Comparison of ENCODE assay signal across 7 cellular contexts in the genomic region with DNA sequence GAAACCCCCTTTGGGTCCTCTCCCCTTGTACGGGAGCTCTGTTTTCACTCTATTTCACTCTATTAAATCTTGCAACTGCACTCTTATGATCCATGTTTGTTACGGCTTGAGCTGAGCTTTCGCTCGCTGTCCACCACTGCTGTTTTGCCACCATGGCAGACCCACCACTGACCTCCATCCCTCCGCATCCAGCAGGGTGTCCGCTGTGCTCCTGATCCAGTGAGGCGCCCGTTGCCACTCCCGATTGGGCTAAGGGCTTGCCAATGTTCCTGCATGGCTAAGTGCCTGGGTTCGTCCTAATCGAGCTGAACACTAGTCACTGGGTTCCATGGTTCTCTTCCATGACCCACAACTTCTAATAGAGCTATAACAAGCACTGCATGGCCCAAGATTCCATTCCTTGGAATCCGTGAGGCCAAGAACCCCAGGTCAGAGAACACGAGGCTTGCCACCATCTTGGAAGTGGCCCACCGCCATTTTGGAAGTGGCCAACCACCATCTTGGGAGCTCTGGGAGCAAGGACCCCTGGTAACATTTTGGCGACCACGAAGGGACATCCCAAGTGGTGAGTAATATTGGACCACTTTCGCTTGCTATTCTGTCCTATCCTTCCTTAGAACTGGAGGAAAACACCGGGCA.
DNase-seq lines count a peak whose midpoint lies in the region; ATAC-seq, FAIRE-seq and TF ChIP-seq lines count a peak whose summit lies in the region.
"Not testable (repeated sequence)": the region's sequence is repeated elsewhere in the genome, so short reads cannot be mapped to it uniquely, and the experiment has no call there.

No MANE protein-coding gene starts in this region.

- CTCF ChIA-PET in PC-9 (lab: Charles Lee); K562 (lab: Yijun Ruan, JAX; ENCODE audit: low intra/inter-chr PET ratio): not testable (repeated sequence)

- not testable (repeated sequence) for H3K36me3 ChIP-seq in BE2C; GM23338 (ENCODE audit: insufficient read depth); PC-9 (ENCODE audit: low read depth); K562 (ENCODE audit: control insufficient read depth, insufficient read depth, low read length); neural progenitor cell

- H3K36me3 Mint-ChIP-seq in GM23338 (ENCODE audit: low read depth); neural progenitor cell: not testable (repeated sequence)

- TF ChIP-seq EP300 in K562 (IDR thresholded peaks at IDR 0.05; ENCODE audit: low read length): not testable (repeated sequence)

- H3K27ac Mint-ChIP-seq in GM23338 (peak overlapping the region; percentile 74; the same call in 1 of the 2 replicates), neural progenitor cell (peak overlapping the region; percentile 69)

- not testable (repeated sequence) for H3K9me2 ChIP-seq in GM23338 (ENCODE audit: insufficient read depth); PC-9 (ENCODE audit: insufficient read depth)

- H3F3A ChIP-seq in GM23338 (replicated peaks; ENCODE audit: low read depth); PC-9 (ENCODE audit: insufficient read depth, low read depth); neural progenitor cell (ENCODE audit: low read depth): not testable (repeated sequence)

- BruUV-seq in PC-9 (replicated peaks; lab: Mats Ljungman, UMichigan); K562 (replicated peaks; lab: Mats Ljungman, UMichigan): not testable (repeated sequence)

- not testable (repeated sequence) for H3K4me1 ChIP-seq in BE2C; GM23338 (ENCODE audit: insufficient read depth); PC-9 (replicated peaks; ENCODE audit: insufficient read depth); K562 (replicated peaks in 1 of 2; ENCODE audit: control insufficient read depth in 2 of 2, insufficient read depth in 2 of 2, low read length in 2 of 2); neural progenitor cell

- not testable (repeated sequence) for H3K27me3 ChIP-seq in BE2C; GM23338 (ENCODE audit: insufficient read depth); PC-9 (ENCODE audit: insufficient read depth, low read depth); K562 (ENCODE audit: control insufficient read depth in 2 of 2, insufficient read depth in 2 of 2, low read length in 2 of 2); neural progenitor cell

- H3K9ac ChIP-seq in K562 (ENCODE audit: insufficient read depth in 1 of 2, low read depth in 2 of 2, low read length in 2 of 2): peak overlapping the region in 1 of 2 experiments; percentile 63; a peak in 2 of 4 replicates
- H3K9ac ChIP-seq in neural progenitor cell: not testable (repeated sequence)

- WGBS in K562 (ENCODE audit: insufficient coverage, low coverage, missing lambda C conversion rate): 7% methylated on average over 18 of the region's 18 CpGs

- intact Hi-C loops in PC-9 (cut with micrococcal nuclease; ENCODE audit: unreplicated experiment); K562 (cut with micrococcal nuclease): not testable (repeated sequence)

- not testable (repeated sequence) for H2AFZ ChIP-seq in GM23338; neural progenitor cell (replicated peaks)
- H2AFZ ChIP-seq in PC-9 (0 out of 2 replicates have a peak overlapping the region, but pooled peaks have one; percentile 13), K562 (ENCODE audit: low read depth, low read length) (peak overlapping the region; percentile 98)

- H3K4me1 Mint-ChIP-seq in GM23338, neural progenitor cell: not testable (repeated sequence)

- not testable (repeated sequence) for ATAC-seq in GM23338, K562

- TF ChIP-seq CTCF in BE2C (IDR thresholded peaks at IDR 0.05; ENCODE audit: low read depth, low read length); GM23338 (conservative IDR thresholded peaks at IDR 0.05; ENCODE audit: low read depth in 2 of 2); PC-9 (conservative IDR thresholded peaks at IDR 0.05); K562 (IDR thresholded peaks at IDR 0.05 in 2 of 3, conservative IDR thresholded peaks at IDR 0.05 in 1 of 3; ENCODE audit: insufficient read depth in 2 of 3, low read depth in 1 of 3, low read length in 3 of 3); neural progenitor cell (IDR thresholded peaks at IDR 0.05): not testable (repeated sequence)

- H3K4me3 ChIP-seq in BE2C (ENCODE audit: low read depth, low read length): peak overlapping the region; percentile 12; the same call in 1 of the 2 replicates
- not testable (repeated sequence) for H3K4me3 ChIP-seq in GM23338, PC-9, neural progenitor cell
- peak overlapping the region; percentile 28 for H3K4me3 ChIP-seq in K562

- POLR2A ChIA-PET in PC-9 (lab: Charles Lee; ENCODE audit: unreplicated experiment); K562 (lab: Yijun Ruan, JAX): not testable (repeated sequence)

- H3K9me3 ChIP-seq in BE2C; PC-9 (ENCODE audit: insufficient read depth, low read depth); K562 (replicated peaks; ENCODE audit: control insufficient read depth, insufficient read depth, low read depth, low read length); neural progenitor cell (ENCODE audit: low read depth): not testable (repeated sequence)

- TF ChIP-seq RAD21 in K562 (CRISPR knock-in tag; conservative IDR thresholded peaks at IDR 0.05 in 1 of 2, IDR thresholded peaks at IDR 0.05 in 1 of 2): not testable (repeated sequence)

- H3K4me3 Mint-ChIP-seq in GM23338, neural progenitor cell: not testable (repeated sequence)

- not testable (repeated sequence) for DNase-seq in BE2C; GM23338 (ENCODE audit: low spot score); PC-9; neural progenitor cell (ENCODE audit: low spot score)
- DNase-seq in NCI-H146 treated with DMSO at 0.1 percent for 48 hours (lab: John Stamatoyannopoulos, UW; ENCODE audit: unreplicated experiment) (peak; percentile 88), SK-MEL-5 (ENCODE audit: low read depth, low spot score) (peak; percentile 16), K562 (ENCODE audit: extremely low read depth in 1 of 4, low spot score in 3 of 4) (peak in 1 of 4 experiments; percentile 7)

- H3K79me2 ChIP-seq in GM23338 (replicated peaks; ENCODE audit: insufficient read depth); PC-9 (ENCODE audit: low read depth); K562 (ENCODE audit: control insufficient read depth, insufficient read depth, low read length); neural progenitor cell (ENCODE audit: low read depth): not testable (repeated sequence)

- not testable (repeated sequence) for H3K4me2 ChIP-seq in GM23338, PC-9, neural progenitor cell
- peak overlapping the region; percentile 69 for H3K4me2 ChIP-seq in K562 (ENCODE audit: insufficient read depth, low read length)

- not testable (repeated sequence) for H3K27ac ChIP-seq in GM23338 (ENCODE audit: low read depth); PC-9; neural progenitor cell
- H3K27ac ChIP-seq in K562 (ENCODE audit: extremely low read depth, low read depth, low read length): peak overlapping the region; percentile 68; the same call in 2 of the 3 replicates

- H4K20me1 ChIP-seq in GM23338 (replicated peaks; ENCODE audit: insufficient read depth); PC-9 (ENCODE audit: insufficient read depth); K562 (replicated peaks; ENCODE audit: control insufficient read depth, insufficient read depth, low read length); neural progenitor cell (ENCODE audit: low read depth): not testable (repeated sequence)

- not testable (repeated sequence) for TF ChIP-seq POLR2A in K562 (conservative IDR thresholded peaks at IDR 0.05)

- not testable (repeated sequence) for H3K27me3 Mint-ChIP-seq in GM23338 (ENCODE audit: insufficient read depth, low read depth, poor library complexity); neural progenitor cell (ENCODE audit: insufficient read depth, low read depth)

- FAIRE-seq in K562 (lab: Jason Lieb, UNC): not testable (repeated sequence)

- H3K9me3 Mint-ChIP-seq in GM23338: not testable (repeated sequence)
- H3K9me3 Mint-ChIP-seq in neural progenitor cell: peaks cover 13% of the 10 kb centered on the region

- H3K9me1 ChIP-seq in K562 (ENCODE audit: control insufficient read depth, insufficient read depth, low read length): not testable (repeated sequence)

- in situ Hi-C loops in SK-MEL-5 (cut with HindIII; ENCODE audit: low pct_unique_long_range_greater_than_20kb, low sequenced_read_pairs); K562 (cut with MboI): not testable (repeated sequence)

TF ChIP-seq in K562, 482 proteins besides CTCF, POLR2A, EP300 and RAD21 (continues in another document):
- TF ChIP-seq ZNF644 (tag; IDR thresholded peaks at IDR 0.05; ENCODE audit: low read depth) (0 out of 2 replicates have a peak, but pooled peaks have one; percentile 62), EHMT2 (IDR thresholded peaks at IDR 0.05) (peak; percentile 74)
- TF ChIP-seq, protein P1, sequence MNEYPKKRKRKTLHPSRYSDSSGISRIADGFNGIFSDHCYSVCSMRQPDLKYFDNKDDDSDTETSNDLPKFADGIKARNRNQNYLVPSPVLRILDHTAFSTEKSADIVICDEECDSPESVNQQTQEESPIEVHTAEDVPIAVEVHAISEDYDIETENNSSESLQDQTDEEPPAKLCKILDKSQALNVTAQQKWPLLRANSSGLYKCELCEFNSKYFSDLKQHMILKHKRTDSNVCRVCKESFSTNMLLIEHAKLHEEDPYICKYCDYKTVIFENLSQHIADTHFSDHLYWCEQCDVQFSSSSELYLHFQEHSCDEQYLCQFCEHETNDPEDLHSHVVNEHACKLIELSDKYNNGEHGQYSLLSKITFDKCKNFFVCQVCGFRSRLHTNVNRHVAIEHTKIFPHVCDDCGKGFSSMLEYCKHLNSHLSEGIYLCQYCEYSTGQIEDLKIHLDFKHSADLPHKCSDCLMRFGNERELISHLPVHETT (CRISPR knock-in tag; conservative IDR thresholded peaks at IDR 0.05 in 1 of 2, IDR thresholded peaks at IDR 0.05 in 1 of 2): peak in 1 of 2 experiments; percentile 63; a peak in 1 of 4 replicates
